Comparison of ENCODE assay signal across 22 cellular contexts in genomic region chr16:50453446-50453845, GRCh38.
"Had no signal": no experiment of that assay in that cellular context is flagged by ENCODE, and none has a peak within 500 bp of the region (broad histone marks: within the 10 kb centered on the region; RNA-seq: fewer than 3 reads in every experiment).

No MANE protein-coding gene starts in this region.

- H3K4me1 ChIP-seq: esophagus muscularis mucosa, foreskin keratinocyte, gastroesophageal sphincter, heart left ventricle, left ventricle myocardium inferior, lower lobe of right lung had no signal

- H3K36me3 ChIP-seq: esophagus muscularis mucosa, gastroesophageal sphincter, heart left ventricle, left ventricle myocardium inferior, lower lobe of right lung had no signal

- DNase-seq: dermis blood vessel endothelial cell; effector CD4-positive, alpha-beta T cell; effector memory CD4-positive, alpha-beta T cell; foreskin keratinocyte; heart left ventricle; hypothalamus; immature natural killer cell; islet precursor cell; kidney; kidney glomerular epithelial cell; left colon; left ventricle myocardium inferior; lower lobe of right lung; mesenchymal stem cell; mucosa of descending colon had no signal

- H3K4me3 Mint-ChIP-seq: immature natural killer cell, mesothelial cell of epicardium had no signal

- H3K9me3 ChIP-seq: esophagus muscularis mucosa, gastroesophageal sphincter, heart left ventricle, left ventricle myocardium inferior, lower lobe of right lung, mucosa of descending colon had no signal

- H3K36me3 Mint-ChIP-seq: immature natural killer cell, mesothelial cell of epicardium had no signal

- H3K27ac Mint-ChIP-seq: immature natural killer cell, mesothelial cell of epicardium had no signal

- ATAC-seq: foreskin keratinocyte, gastroesophageal sphincter, heart left ventricle, left colon, left lobe of liver, lower lobe of right lung, mucosa of descending colon had no signal

- H3K4me3 ChIP-seq: coronary artery, dorsolateral prefrontal cortex, esophagus muscularis mucosa, gastroesophageal sphincter, heart left ventricle, hepatocyte, left ventricle myocardium inferior, lower lobe of right lung, mucosa of descending colon had no signal

- H3K27me3 ChIP-seq: hepatocyte had no signal

- H3K9me3 Mint-ChIP-seq: immature natural killer cell, mesothelial cell of epicardium had no signal

- H3K27ac ChIP-seq: coronary artery, dorsolateral prefrontal cortex, esophagus muscularis mucosa, foreskin keratinocyte, gastroesophageal sphincter, heart left ventricle, hepatocyte, left ventricle myocardium inferior, lower lobe of right lung had no signal
